ENCODE assay signal across 8 cellular contexts in the genomic region with DNA sequence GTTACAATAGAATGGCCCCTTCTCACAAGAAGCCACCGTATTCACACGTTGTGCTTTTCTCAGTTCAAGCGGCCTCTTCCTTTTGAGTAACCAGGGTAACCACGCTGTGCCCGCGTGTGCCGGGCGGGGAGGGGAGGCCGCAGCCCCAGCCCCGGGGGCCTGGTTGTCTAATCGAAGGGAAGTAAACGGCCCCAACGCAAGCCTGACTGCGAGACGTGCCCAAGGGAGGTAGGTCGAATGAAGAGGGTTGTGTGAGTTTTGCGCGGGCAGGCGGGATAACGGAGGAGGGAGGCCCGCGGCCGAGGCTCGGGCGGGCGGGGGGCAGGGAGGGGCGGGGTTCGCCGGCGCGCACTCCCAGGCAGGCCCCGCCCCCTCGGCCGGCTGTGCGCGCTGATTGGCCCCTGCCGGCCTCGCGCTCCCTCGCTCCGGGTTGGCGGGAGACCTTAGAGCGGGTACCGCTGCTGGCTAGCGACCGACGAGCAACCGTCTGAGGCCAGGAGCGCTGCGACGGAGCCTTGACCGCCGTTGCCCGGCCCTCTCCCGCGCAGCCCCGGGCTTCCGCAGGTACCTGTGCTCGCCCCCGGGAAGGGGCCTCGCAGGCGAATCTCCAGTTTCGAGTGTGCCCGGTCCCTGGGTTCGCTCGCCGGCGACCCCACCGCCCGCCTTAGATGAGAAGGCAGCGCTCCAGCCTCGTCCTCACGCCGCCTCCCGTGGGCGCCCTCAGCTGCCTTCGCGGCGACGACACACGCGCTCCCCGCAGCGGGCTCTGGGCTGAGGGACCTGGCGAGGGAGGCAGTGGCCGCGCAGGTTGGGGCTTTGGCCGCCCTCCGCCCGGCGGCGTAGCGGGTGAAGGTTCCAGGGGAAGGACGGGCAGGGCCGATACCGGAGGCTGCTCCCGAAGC. TPM values are rescaled to one million over a fixed set of nuclear protein-coding genes. Genes with fewer than 3 reads are reported as not detected.
A peak's percentile ranks its signal among the peaks of the same experiment; 100 is the strongest.
DNase-seq lines count a peak whose midpoint lies in the region; ATAC-seq, FAIRE-seq and TF ChIP-seq lines count a peak whose summit lies in the region.

Gene SPDYA, plus strand, starts transcription at position 451 of the 902 bp plus-strand sequence. CDS start 5,181 bp downstream, outside the sequence.

- POLR2A ChIA-PET in CD4-positive, alpha-beta memory T cell (lab: Charles Lee; ENCODE audit: partially characterized antibody) = interaction anchor here (1.0 to 1.2 kb wide), 3 partner anchors 10 to 84 kb away, joined by 3 to 5 read pairs (median 4); partner anchors contain the start of gene WDR43

- peaks cover 5 to 16% (median 11%) of the 10 kb centered on the region in 4 donors for H3K4me1 Mint-ChIP-seq in CD4-positive, alpha-beta memory T cell

- intact Hi-C loops in CD4-positive, alpha-beta memory T cell (cut with micrococcal nuclease) = loop anchor here (2.0 to 10.0 kb wide), 3 partner anchors 58 to 244 kb away; no protein-coding TSS in a partner anchor
- intact Hi-C loops in gastrocnemius medialis (cut with DNase I; ENCODE audit: low total_unique reads) = loop anchor here (5.0 kb wide), 1 partner anchor 243 kb away; no protein-coding TSS in a partner anchor

- H3K27ac Mint-ChIP-seq in CD4-positive, alpha-beta memory T cell = peak within 1 kb of the TSS; percentile 73 to 88 (median 84)

- H3K27ac ChIP-seq in CD4-positive, alpha-beta memory T cell (ENCODE audit: low read depth, low read length) = peak within 1 kb of the TSS; percentile 41
- no peak within 1 kb of the TSS for H3K27ac ChIP-seq in gastrocnemius medialis

- H3K27me3 ChIP-seq in CD4-positive, alpha-beta memory T cell (ENCODE audit: insufficient read depth, low read length) = no peaks in the 10 kb centered on the region
- H3K27me3 ChIP-seq in gastrocnemius medialis = no peaks in the 10 kb centered on the region

- peak; percentile 48 for ATAC-seq in GM19468 (IDR thresholded peaks at IDR 0.05; ENCODE audit: extremely low read depth, unreplicated experiment)
- ATAC-seq in gastrocnemius medialis = peak; percentile 77 to 80

- TF ChIP-seq POLR2A in gastrocnemius medialis (IDR thresholded peaks at IDR 0.05) = no peak

- peaks cover 4 to 7% of the 10 kb centered on the region in 2 donors for H3K36me3 Mint-ChIP-seq in CD4-positive, alpha-beta memory T cell

- no peaks in the 10 kb centered on the region for H3K27me3 Mint-ChIP-seq in CD4-positive, alpha-beta memory T cell

- H3K4me3 ChIP-seq in CD4-positive, alpha-beta memory T cell (ENCODE audit: low read length in 2 of 2) = peak within 1 kb of the TSS in 1 of 2 donors; percentile 60
- H3K4me3 ChIP-seq in astrocyte of the spinal cord (ENCODE audit: low read depth, low read length) (peak within 1 kb of the TSS; percentile 53), gastrocnemius medialis (peak within 1 kb of the TSS; percentile 53 to 70 (median 59))

- peak; percentile 62 for FAIRE-seq in HTR-8/SVneo (lab: Jason Lieb, UNC)

- H3K9me3 Mint-ChIP-seq in CD4-positive, alpha-beta memory T cell = no peaks in the 10 kb centered on the region

- CTCF ChIA-PET in CD4-positive, alpha-beta memory T cell (lab: Charles Lee; ENCODE audit: partially characterized antibody) = interaction anchor here (0.6 to 2.5 kb wide), 5 partner anchors 10 to 99 kb away, joined by 3 to 13 read pairs (median 5); no protein-coding TSS in a partner anchor

- H3K9me3 ChIP-seq in CD4-positive, alpha-beta memory T cell (ENCODE audit: control insufficient read depth in 1 of 2, low read length in 2 of 2) = no peaks in the 10 kb centered on the region
- no peaks in the 10 kb centered on the region for H3K9me3 ChIP-seq in gastrocnemius medialis

- peak within 1 kb of the TSS; percentile 79 to 91 (median 84) for H3K4me3 Mint-ChIP-seq in CD4-positive, alpha-beta memory T cell

- DNase-seq in CD4-positive, alpha-beta memory T cell = peak; percentile 76 to 81 (median 79)
- DNase-seq in HTR-8/SVneo (ENCODE audit: insufficient read length, low spot score) (peak; percentile 71), T-helper 9 cell (peak; percentile 74), astrocyte of the spinal cord (ENCODE audit: low read depth, low spot score) (peak; percentile 70), hypothalamus (lab: John Stamatoyannopoulos, UW) (peak in 44 of 51 donors; percentile 4 to 81 (median 31)), gastrocnemius medialis (peak; percentile 44 to 54), NCI-H1105 treated with DMSO at 0.1 percent for 48 hours (lab: John Stamatoyannopoulos, UW) (no peak)

- TF ChIP-seq CTCF in astrocyte of the spinal cord (IDR thresholded peaks at IDR 0.05; ENCODE audit: low read depth, low read length) (no peak), gastrocnemius medialis (IDR thresholded peaks at IDR 0.05 in 4 of 5, conservative IDR thresholded peaks at IDR 0.05 in 1 of 5) (no peak)

- no peaks in the 10 kb centered on the region for H3K36me3 ChIP-seq in CD4-positive, alpha-beta memory T cell (ENCODE audit: insufficient read depth, low read length)
- peaks cover 0 to 6% of the 10 kb centered on the region in 2 donors for H3K36me3 ChIP-seq in gastrocnemius medialis

- peaks cover 13% of the 10 kb centered on the region for H3K4me1 ChIP-seq in CD4-positive, alpha-beta memory T cell (ENCODE audit: insufficient read depth, low read length)
- peaks cover 5 to 11% of the 10 kb centered on the region in 2 donors for H3K4me1 ChIP-seq in gastrocnemius medialis

- in situ Hi-C loops in astrocyte of the spinal cord (cut with HindIII; ENCODE audit: low sequenced_read_pairs) (no loop called here), gastrocnemius medialis (cut with MboI; ENCODE audit: low sequenced_read_pairs in 4 of 4) (loop anchor here in 3 of 4 donors (25.0 kb wide), 1 partner anchor 377 kb away; no protein-coding TSS in a partner anchor)

RNA-seq across cellular contexts. Expression of gene SPDYA, which starts in this region (rescaled TPM):
- 1 to 10 TPM; 4.5 to 4.9 TPM for total RNA-seq in CD4-positive, alpha-beta memory T cell
- polyA plus RNA-seq in CD4-positive, alpha-beta memory T cell = under 1 TPM in 1 of 2 donors, not detected in 1; 0.14 TPM
- under 1 TPM in 1 of 4 donors, not detected in 3; 0.31 TPM for total RNA-seq in gastrocnemius medialis

Comparison
In these comparisons a context has a peak if more than half of its experiments do, and no peak if none do; other contexts are left out.
1. RNA of gene SPDYA (total RNA-seq): 4.5 to 4.9 TPM in CD4-positive, alpha-beta memory T cell; 0.31 TPM in gastrocnemius medialis; every median in the first group is over 4 times any median in the second.
2. Peak in DNase-seq, ATAC-seq and H3K4me3 ChIP-seq in gastrocnemius medialis; RNA of the gene not detected or under 1 TPM.